ENCODE assay signal across 28 cellular contexts in the genomic region with DNA sequence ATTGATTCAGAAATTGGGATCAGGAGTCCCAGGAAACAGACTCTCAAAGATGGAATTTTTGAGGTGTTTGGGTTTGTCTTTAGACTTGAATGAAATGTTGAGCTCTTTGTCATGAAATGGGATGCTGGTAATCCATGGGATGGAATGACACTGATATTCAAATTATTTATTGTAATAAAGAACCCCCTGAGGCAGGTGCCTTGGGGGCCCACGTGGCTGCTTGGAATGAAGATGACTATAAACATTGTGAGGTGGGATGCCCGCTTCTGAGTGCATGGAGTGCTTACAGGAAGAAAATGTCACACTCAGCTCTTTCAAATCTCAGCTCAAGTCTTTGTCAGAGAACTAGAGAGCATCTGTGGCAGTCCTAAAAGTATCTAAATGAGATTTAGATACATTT.
"Had no signal": no experiment of that assay in that cellular context is flagged by ENCODE, and none has a peak within 500 bp of the region (broad histone marks: within the 10 kb centered on the region; RNA-seq: fewer than 3 reads in every experiment).

No MANE protein-coding gene starts in this region.

- H3K27ac Mint-ChIP-seq: stimulated activated effector memory CD8-positive, alpha-beta T cell treated with anti-CD3 and anti-CD28 coated beads, Interleukin-12 subunit alpha, Interleukin-12 subunit beta, amount 100 ng/mL, for 72 hours; stimulated activated memory B cell treated with anti-CD40 and anti-IgM and Interleukin-4, amounts not matched to agents 10 μg/mL and 1 μg/mL and 100 μg/mL, for 72 hours; stimulated activated naive B cell treated with anti-CD40 and anti-IgM and Interleukin-4, amounts not matched to agents 10 μg/mL and 1 μg/mL and 100 μg/mL, for 72 hours; stimulated activated naive CD8-positive, alpha-beta T cell treated with anti-CD3 and anti-CD28 coated beads, Interleukin-15, amount 100 ng/mL, for 72 hours; stimulated activated naive CD8-positive, alpha-beta T cell treated with anti-CD3 and anti-CD28 coated beads, Interleukin-15, Interleukin-2, amounts not matched to agents 100 ng/mL and 50 ng/mL, for 24 hours; type B pancreatic cell had no signal

- H3K36me3 Mint-ChIP-seq: stimulated activated effector memory CD8-positive, alpha-beta T cell treated with anti-CD3 and anti-CD28 coated beads, Interleukin-12 subunit alpha, Interleukin-12 subunit beta, amount 100 ng/mL, for 72 hours; stimulated activated memory B cell treated with anti-CD40 and anti-IgM and Interleukin-4, amounts not matched to agents 10 μg/mL and 1 μg/mL and 100 μg/mL, for 72 hours; stimulated activated naive B cell treated with anti-CD40 and anti-IgM and Interleukin-4, amounts not matched to agents 10 μg/mL and 1 μg/mL and 100 μg/mL, for 72 hours had no signal

- H3K9me3 ChIP-seq: stomach, suprapubic skin, testis, thoracic aorta, thyroid gland, tibial artery, transverse colon, upper lobe of left lung, upper lobe of right lung, uterus, vagina had no signal

- H3K27ac ChIP-seq: stomach, suprapubic skin, testis, thoracic aorta, thyroid gland, tibial artery, tibial nerve, transverse colon, upper lobe of left lung, upper lobe of right lung, uterus, vagina had no signal

- H3K4me1 ChIP-seq: stomach, testis, thyroid gland, tibial artery, tibial nerve, transverse colon, upper lobe of left lung, upper lobe of right lung, uterus, vagina had no signal

- H3K4me3 Mint-ChIP-seq: stimulated activated effector memory CD8-positive, alpha-beta T cell treated with anti-CD3 and anti-CD28 coated beads, Interleukin-12 subunit alpha, Interleukin-12 subunit beta, amount 100 ng/mL, for 72 hours; stimulated activated memory B cell treated with anti-CD40 and anti-IgM and Interleukin-4, amounts not matched to agents 10 μg/mL and 1 μg/mL and 100 μg/mL, for 72 hours; stimulated activated naive B cell treated with anti-CD40 and anti-IgM and Interleukin-4, amounts not matched to agents 10 μg/mL and 1 μg/mL and 100 μg/mL, for 72 hours; stimulated activated naive CD8-positive, alpha-beta T cell treated with anti-CD3 and anti-CD28 coated beads, Interleukin-15, amount 100 ng/mL, for 72 hours; stimulated activated naive CD8-positive, alpha-beta T cell treated with anti-CD3 and anti-CD28 coated beads, Interleukin-15, Interleukin-2, amounts not matched to agents 100 ng/mL and 50 ng/mL, for 24 hours; type B pancreatic cell had no signal

- DNase-seq: stimulated activated CD4-positive, alpha-beta T cell treated with anti-CD3 and anti-CD28 coated beads, Interleukin-2, amount 100 ng/mL, for 48 hours; stimulated activated CD4-positive, alpha-beta T cell treated with anti-CD3 and anti-CD28 coated beads, Interleukin-4, amount 100 ng/mL, for 1 hour; stimulated activated CD4-positive, alpha-beta T cell treated with anti-CD3 and anti-CD28 coated beads, Interleukin-4, amount 100 ng/mL, for 24 hours; stimulated activated CD4-positive, alpha-beta T cell treated with anti-CD3 and anti-CD28 coated beads, Interleukin-4, amount 100 ng/mL, for 4 hours; stimulated activated CD8-positive, alpha-beta memory T cell treated with anti-CD3 and anti-CD28 coated beads, Interleukin-4, amount 100 ng/mL, for 48 hours; stimulated activated naive B cell treated with anti-CD40 and anti-IgM and Interleukin-4, amounts not matched to agents 10 μg/mL and 1 μg/mL and 100 μg/mL, for 72 hours; stimulated activated naive CD4-positive, alpha-beta T cell; stimulated activated naive CD4-positive, alpha-beta T cell treated with Interleukin-2 at 50 U/mL for 16 hours; stimulated activated naive CD8-positive, alpha-beta T cell treated with anti-CD3 and anti-CD28 coated beads, Interleukin-15, amount 100 ng/mL, for 72 hours; stimulated activated naive CD8-positive, alpha-beta T cell treated with anti-CD3 and anti-CD28 coated beads, Interleukin-15, Interleukin-2, amounts not matched to agents 100 U/mL and 50 U/mL, for 24 hours; stomach; substantia nigra; testis; thyroid gland; tibial artery; transverse colon; upper lobe of left lung; upper lobe of right lung; uterus had no signal

- H3K36me3 ChIP-seq: stomach, suprapubic skin, thoracic aorta, thyroid gland, tibial artery, tibial nerve, transverse colon, upper lobe of left lung, upper lobe of right lung, uterus, vagina had no signal

- H3K27me3 ChIP-seq: stomach, suprapubic skin, testis, thyroid gland, tibial artery, tibial nerve, upper lobe of left lung, upper lobe of right lung, uterus, vagina had no signal

- H3K9me3 Mint-ChIP-seq: stimulated activated effector memory CD8-positive, alpha-beta T cell treated with anti-CD3 and anti-CD28 coated beads, Interleukin-12 subunit alpha, Interleukin-12 subunit beta, amount 100 ng/mL, for 72 hours; stimulated activated memory B cell treated with anti-CD40 and anti-IgM and Interleukin-4, amounts not matched to agents 10 μg/mL and 1 μg/mL and 100 μg/mL, for 72 hours; stimulated activated naive B cell treated with anti-CD40 and anti-IgM and Interleukin-4, amounts not matched to agents 10 μg/mL and 1 μg/mL and 100 μg/mL, for 72 hours; stimulated activated naive CD8-positive, alpha-beta T cell treated with anti-CD3 and anti-CD28 coated beads, Interleukin-15, amount 100 ng/mL, for 72 hours; stimulated activated naive CD8-positive, alpha-beta T cell treated with anti-CD3 and anti-CD28 coated beads, Interleukin-15, Interleukin-2, amounts not matched to agents 100 ng/mL and 50 ng/mL, for 24 hours; type B pancreatic cell had no signal

- H3K4me1 Mint-ChIP-seq: stimulated activated effector memory CD8-positive, alpha-beta T cell treated with anti-CD3 and anti-CD28 coated beads, Interleukin-12 subunit alpha, Interleukin-12 subunit beta, amount 100 ng/mL, for 72 hours; stimulated activated naive CD8-positive, alpha-beta T cell treated with anti-CD3 and anti-CD28 coated beads, Interleukin-15, amount 100 ng/mL, for 72 hours had no signal

- H3K4me3 ChIP-seq: stomach, suprapubic skin, testis, thoracic aorta, thyroid gland, tibial artery, tibial nerve, transverse colon, upper lobe of left lung, upper lobe of right lung, uterus, vagina had no signal

- ATAC-seq: stimulated activated effector memory CD8-positive, alpha-beta T cell treated with anti-CD3 and anti-CD28 coated beads, Interleukin-12 subunit alpha, Interleukin-12 subunit beta, amount 100 ng/mL, for 72 hours; stimulated activated memory B cell treated with anti-CD40 and anti-IgM and Interleukin-4, amounts not matched to agents 10 μg/mL and 1 μg/mL and 100 μg/mL, for 72 hours; stimulated activated naive B cell treated with anti-CD40 and anti-IgM and Interleukin-4, amounts not matched to agents 10 μg/mL and 1 μg/mL and 100 μg/mL, for 72 hours; stimulated activated naive CD8-positive, alpha-beta T cell treated with anti-CD3 and anti-CD28 coated beads, Interleukin-15, amount 100 ng/mL, for 72 hours; stimulated activated naive CD8-positive, alpha-beta T cell treated with anti-CD3 and anti-CD28 coated beads, Interleukin-15, Interleukin-2, amounts not matched to agents 100 U/mL and 50 U/mL, for 24 hours; upper lobe of right lung had no signal

- FAIRE-seq: urothelium cell line had no signal
